1 cellular context compared by ENCODE assay signal in genomic region chr11:65425971-65426838, GRCh38.
TF ChIP-seq lines count a peak whose summit lies in the region.

No MANE protein-coding gene starts in this region.

TF ChIP-seq in K562, 482 proteins besides CTCF, POLR2A, EP300 and RAD21 (continued from another document and continues in another):
- peak; percentile 90 for TF ChIP-seq ATF3 (IDR thresholded peaks at IDR 0.05)
- peak; percentile 89 for TF ChIP-seq ATF3 (CRISPR knock-in tag; conservative IDR thresholded peaks at IDR 0.05)
- no peak; the same call in 1 of the 2 replicates for TF ChIP-seq ZNF740 (CRISPR knock-in tag; IDR thresholded peaks at IDR 0.05)
- TF ChIP-seq ZNF740 (tag; IDR thresholded peaks at IDR 0.05): no peak
- TF ChIP-seq SAFB2 (IDR thresholded peaks at IDR 0.05; ENCODE audit: borderline replicate concordance, low read depth, low read length, severe bottlenecking): no peak
- TF ChIP-seq ZKSCAN1 (IDR thresholded peaks at IDR 0.05; ENCODE audit: low read depth, low read length): 0 out of 2 replicates have a peak, but pooled peaks have one; percentile 41
- 0 out of 2 replicates have a peak, but pooled peaks have one; percentile 8 for TF ChIP-seq ZSCAN29 (IDR thresholded peaks at IDR 0.05)
- no peak for TF ChIP-seq BDP1 (IDR thresholded peaks at IDR 0.05; ENCODE audit: insufficient read depth, insufficient read length)
- TF ChIP-seq GATA2 (CRISPR knock-in tag; IDR thresholded peaks at IDR 0.05): 0 out of 2 replicates have a peak, but pooled peaks have one; percentile 23
- peak; percentile 91 for TF ChIP-seq RBM22 (IDR thresholded peaks at IDR 0.05; ENCODE audit: low read depth, low read length, poor library complexity, severe bottlenecking)
- 0 out of 2 replicates have a peak, but pooled peaks have one; percentile 10 for TF ChIP-seq ZNF75A (CRISPR knock-in tag; IDR thresholded peaks at IDR 0.05)
- TF ChIP-seq KLF13 (tag; IDR thresholded peaks at IDR 0.05; ENCODE audit: borderline replicate concordance, low read depth): no peak
- peak; percentile 88 for TF ChIP-seq ATF7 (IDR thresholded peaks at IDR 0.05)
- TF ChIP-seq SPI1 (IDR thresholded peaks at IDR 0.05; ENCODE audit: borderline replicate concordance, low read depth, low read length): 0 out of 2 replicates have a peak, but pooled peaks have one; percentile 11
- no peak for TF ChIP-seq FOSL1 (tag; conservative IDR thresholded peaks at IDR 0.05)
- no peak; the same call in 1 of the 2 replicates for TF ChIP-seq KAT7 (CRISPR knock-in tag; IDR thresholded peaks at IDR 0.05; ENCODE audit: borderline replicate concordance)
- TF ChIP-seq, protein P1, sequence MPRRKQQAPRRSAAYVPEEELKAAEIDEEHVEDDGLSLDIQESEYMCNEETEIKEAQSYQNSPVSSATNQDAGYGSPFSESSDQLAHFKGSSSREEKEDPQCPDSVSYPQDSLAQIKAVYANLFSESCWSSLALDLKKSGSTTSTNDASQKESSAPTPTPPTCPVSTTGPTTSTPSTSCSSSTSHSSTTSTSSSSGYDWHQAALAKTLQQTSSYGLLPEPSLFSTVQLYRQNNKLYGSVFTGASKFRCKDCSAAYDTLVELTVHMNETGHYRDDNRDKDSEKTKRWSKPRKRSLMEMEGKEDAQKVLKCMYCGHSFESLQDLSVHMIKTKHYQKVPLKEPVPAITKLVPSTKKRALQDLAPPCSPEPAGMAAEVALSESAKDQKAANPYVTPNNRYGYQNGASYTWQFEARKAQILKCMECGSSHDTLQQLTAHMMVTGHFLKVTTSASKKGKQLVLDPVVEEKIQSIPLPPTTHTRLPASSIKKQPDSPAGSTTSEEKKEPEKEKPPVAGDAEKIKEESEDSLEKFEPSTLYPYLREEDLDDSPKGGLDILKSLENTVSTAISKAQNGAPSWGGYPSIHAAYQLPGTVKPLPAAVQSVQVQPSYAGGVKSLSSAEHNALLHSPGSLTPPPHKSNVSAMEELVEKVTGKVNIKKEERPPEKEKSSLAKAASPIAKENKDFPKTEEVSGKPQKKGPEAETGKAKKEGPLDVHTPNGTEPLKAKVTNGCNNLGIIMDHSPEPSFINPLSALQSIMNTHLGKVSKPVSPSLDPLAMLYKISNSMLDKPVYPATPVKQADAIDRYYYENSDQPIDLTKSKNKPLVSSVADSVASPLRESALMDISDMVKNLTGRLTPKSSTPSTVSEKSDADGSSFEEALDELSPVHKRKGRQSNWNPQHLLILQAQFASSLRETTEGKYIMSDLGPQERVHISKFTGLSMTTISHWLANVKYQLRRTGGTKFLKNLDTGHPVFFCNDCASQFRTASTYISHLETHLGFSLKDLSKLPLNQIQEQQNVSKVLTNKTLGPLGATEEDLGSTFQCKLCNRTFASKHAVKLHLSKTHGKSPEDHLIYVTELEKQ (CRISPR knock-in tag; IDR thresholded peaks at IDR 0.05): no peak
- TF ChIP-seq, protein P2, sequence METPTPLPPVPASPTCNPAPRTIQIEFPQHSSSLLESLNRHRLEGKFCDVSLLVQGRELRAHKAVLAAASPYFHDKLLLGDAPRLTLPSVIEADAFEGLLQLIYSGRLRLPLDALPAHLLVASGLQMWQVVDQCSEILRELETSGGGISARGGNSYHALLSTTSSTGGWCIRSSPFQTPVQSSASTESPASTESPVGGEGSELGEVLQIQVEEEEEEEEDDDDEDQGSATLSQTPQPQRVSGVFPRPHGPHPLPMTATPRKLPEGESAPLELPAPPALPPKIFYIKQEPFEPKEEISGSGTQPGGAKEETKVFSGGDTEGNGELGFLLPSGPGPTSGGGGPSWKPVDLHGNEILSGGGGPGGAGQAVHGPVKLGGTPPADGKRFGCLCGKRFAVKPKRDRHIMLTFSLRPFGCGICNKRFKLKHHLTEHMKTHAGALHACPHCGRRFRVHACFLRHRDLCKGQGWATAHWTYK (CRISPR knock-in tag; IDR thresholded peaks at IDR 0.05): no peak; the same call in none of the 2 replicates
- 0 out of 2 replicates have a peak, but pooled peaks have one; percentile 5 for TF ChIP-seq THAP12 (CRISPR knock-in tag; IDR thresholded peaks at IDR 0.05)
- TF ChIP-seq RBM39 (optimal IDR thresholded peaks at IDR 0.05; ENCODE audit: low read depth, low read length): peak; percentile 18
- no peak for TF ChIP-seq NUFIP1 (IDR thresholded peaks at IDR 0.05; ENCODE audit: partially characterized antibody)
- no peak for TF ChIP-seq FOXK1 (CRISPR knock-in tag; IDR thresholded peaks at IDR 0.05; ENCODE audit: borderline replicate concordance)
- no peak for TF ChIP-seq ESRRA (IDR thresholded peaks at IDR 0.05; ENCODE audit: borderline replicate concordance, low read depth)
- peak; percentile 86 for TF ChIP-seq PCBP1 (IDR thresholded peaks at IDR 0.05; ENCODE audit: low read depth, low read length, poor library complexity, severe bottlenecking)
- no peak for TF ChIP-seq MTA2 (IDR thresholded peaks at IDR 0.05; ENCODE audit: low read depth)
- TF ChIP-seq MEIS2 (IDR thresholded peaks at IDR 0.05; ENCODE audit: partially characterized antibody): peak; percentile 18
- TF ChIP-seq ZBTB7A (IDR thresholded peaks at IDR 0.05; ENCODE audit: borderline replicate concordance, control insufficient read depth, low read depth, low read length): no peak
- TF ChIP-seq HMBOX1 (IDR thresholded peaks at IDR 0.05): peak; percentile 80
- no peak for TF ChIP-seq ZNF224 (CRISPR knock-in tag; IDR thresholded peaks at IDR 0.05)
- peak; percentile 43 for TF ChIP-seq SMARCE1 (IDR thresholded peaks at IDR 0.05)
- TF ChIP-seq EHMT2 (IDR thresholded peaks at IDR 0.05): no peak
- TF ChIP-seq, protein P3, sequence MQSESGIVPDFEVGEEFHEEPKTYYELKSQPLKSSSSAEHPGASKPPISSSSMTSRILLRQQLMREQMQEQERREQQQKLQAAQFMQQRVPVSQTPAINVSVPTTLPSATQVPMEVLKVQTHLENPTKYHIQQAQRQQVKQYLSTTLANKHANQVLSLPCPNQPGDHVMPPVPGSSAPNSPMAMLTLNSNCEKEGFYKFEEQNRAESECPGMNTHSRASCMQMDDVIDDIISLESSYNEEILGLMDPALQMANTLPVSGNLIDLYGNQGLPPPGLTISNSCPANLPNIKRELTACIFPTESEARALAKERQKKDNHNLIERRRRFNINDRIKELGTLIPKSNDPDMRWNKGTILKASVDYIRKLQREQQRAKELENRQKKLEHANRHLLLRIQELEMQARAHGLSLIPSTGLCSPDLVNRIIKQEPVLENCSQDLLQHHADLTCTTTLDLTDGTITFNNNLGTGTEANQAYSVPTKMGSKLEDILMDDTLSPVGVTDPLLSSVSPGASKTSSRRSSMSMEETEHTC (IDR thresholded peaks at IDR 0.05): no peak
- TF ChIP-seq ZNF143 (CRISPR knock-in tag; IDR thresholded peaks at IDR 0.05): no peak
- TF ChIP-seq RBBP5 (IDR thresholded peaks at IDR 0.05; ENCODE audit: borderline replicate concordance, insufficient read depth, low read length, poor library complexity, severe bottlenecking): no peak
- no peak for TF ChIP-seq SP2 (IDR thresholded peaks at IDR 0.05; ENCODE audit: extremely low read depth, low read depth, low read length, poor library complexity, severe bottlenecking)
- TF ChIP-seq HNRNPK (IDR thresholded peaks at IDR 0.05; ENCODE audit: low read depth, low read length, poor library complexity, severe bottlenecking): peak; percentile 84
- peak; percentile 85 for TF ChIP-seq LCOR (CRISPR knock-in tag; IDR thresholded peaks at IDR 0.05)
- TF ChIP-seq EGR1 (conservative IDR thresholded peaks at IDR 0.05): peak; percentile 40; the same call in 1 of the 2 replicates
- no peak; the same call in 1 of the 2 replicates for TF ChIP-seq TOE1 (IDR thresholded peaks at IDR 0.05; ENCODE audit: borderline replicate concordance)
- 0 out of 2 replicates have a peak, but pooled peaks have one; percentile 50 for TF ChIP-seq TOE1 (CRISPR knock-in tag; IDR thresholded peaks at IDR 0.05; ENCODE audit: borderline replicate concordance, low read depth)
- TF ChIP-seq, protein P4, sequence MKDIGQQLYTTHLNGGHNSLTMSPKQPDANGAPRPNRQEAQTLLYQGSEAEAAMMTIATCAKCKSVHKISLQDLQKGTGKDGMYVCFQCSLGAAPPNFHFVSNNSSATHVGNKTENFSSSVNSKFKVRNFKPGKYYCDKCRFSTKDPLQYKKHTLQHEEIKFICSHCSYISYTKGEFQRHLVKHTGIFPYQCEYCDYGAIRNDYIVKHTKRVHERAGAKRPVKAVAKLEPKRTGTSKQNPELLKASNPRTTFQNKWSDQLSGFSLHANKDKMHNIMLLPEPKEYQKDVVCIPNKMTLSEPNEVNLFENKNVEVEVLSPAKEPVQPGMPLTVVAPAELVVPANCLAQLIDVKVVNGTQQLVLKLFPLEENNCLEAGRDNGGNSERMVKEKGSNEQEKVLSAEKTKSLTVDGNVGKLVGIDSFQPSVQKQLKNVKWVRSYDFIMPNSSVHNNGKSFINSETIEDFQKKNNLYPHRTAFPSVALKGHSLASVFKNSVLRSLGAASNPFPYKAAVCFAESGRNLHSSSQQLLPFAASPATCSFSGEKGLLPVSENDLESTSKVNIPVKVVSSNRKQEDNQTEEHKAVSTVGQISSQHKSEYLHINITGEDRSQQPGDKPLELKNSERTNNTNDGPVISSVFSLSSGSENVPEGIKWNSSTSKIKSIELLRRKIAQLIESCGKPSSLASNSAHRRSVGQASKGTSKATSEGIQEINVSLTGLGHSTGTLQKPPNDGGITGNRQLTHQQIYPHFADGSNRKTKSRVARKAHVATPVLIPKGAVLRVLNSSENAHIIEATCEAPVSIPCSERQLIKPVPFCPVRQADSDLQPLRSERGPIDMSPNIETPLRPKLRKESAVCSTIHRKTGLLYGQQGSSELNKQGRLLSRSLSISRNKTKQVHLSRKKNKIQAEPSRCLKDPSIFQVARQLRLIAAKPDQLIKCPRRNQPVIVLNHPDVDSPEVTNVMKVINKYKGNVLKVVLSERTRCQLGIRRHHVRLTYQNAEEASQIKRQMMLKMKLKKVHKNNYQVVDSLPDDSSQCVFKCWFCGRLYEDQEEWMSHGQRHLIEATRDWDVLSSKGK (CRISPR knock-in tag; IDR thresholded peaks at IDR 0.05): 0 out of 2 replicates have a peak, but pooled peaks have one; percentile 8
- no peak for TF ChIP-seq ZNF174 (CRISPR knock-in tag; IDR thresholded peaks at IDR 0.05)
- 0 out of 2 replicates have a peak, but pooled peaks have one; percentile 20 for TF ChIP-seq KAT8 (IDR thresholded peaks at IDR 0.05; ENCODE audit: low read depth)
- TF ChIP-seq ARID3A (IDR thresholded peaks at IDR 0.05; ENCODE audit: borderline replicate concordance, low read depth, low read length): peak; percentile 31; the same call in 1 of the 2 replicates
- no peak for TF ChIP-seq NFYB (IDR thresholded peaks at IDR 0.05; ENCODE audit: extremely low read depth, insufficient read length)
- TF ChIP-seq, protein P5, sequence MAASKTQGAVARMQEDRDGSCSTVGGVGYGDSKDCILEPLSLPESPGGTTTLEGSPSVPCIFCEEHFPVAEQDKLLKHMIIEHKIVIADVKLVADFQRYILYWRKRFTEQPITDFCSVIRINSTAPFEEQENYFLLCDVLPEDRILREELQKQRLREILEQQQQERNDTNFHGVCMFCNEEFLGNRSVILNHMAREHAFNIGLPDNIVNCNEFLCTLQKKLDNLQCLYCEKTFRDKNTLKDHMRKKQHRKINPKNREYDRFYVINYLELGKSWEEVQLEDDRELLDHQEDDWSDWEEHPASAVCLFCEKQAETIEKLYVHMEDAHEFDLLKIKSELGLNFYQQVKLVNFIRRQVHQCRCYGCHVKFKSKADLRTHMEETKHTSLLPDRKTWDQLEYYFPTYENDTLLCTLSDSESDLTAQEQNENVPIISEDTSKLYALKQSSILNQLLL (CRISPR knock-in tag; IDR thresholded peaks at IDR 0.05; ENCODE audit: borderline replicate concordance): no peak
